ENCODE assay signal across 8 cellular contexts in the genomic region with DNA sequence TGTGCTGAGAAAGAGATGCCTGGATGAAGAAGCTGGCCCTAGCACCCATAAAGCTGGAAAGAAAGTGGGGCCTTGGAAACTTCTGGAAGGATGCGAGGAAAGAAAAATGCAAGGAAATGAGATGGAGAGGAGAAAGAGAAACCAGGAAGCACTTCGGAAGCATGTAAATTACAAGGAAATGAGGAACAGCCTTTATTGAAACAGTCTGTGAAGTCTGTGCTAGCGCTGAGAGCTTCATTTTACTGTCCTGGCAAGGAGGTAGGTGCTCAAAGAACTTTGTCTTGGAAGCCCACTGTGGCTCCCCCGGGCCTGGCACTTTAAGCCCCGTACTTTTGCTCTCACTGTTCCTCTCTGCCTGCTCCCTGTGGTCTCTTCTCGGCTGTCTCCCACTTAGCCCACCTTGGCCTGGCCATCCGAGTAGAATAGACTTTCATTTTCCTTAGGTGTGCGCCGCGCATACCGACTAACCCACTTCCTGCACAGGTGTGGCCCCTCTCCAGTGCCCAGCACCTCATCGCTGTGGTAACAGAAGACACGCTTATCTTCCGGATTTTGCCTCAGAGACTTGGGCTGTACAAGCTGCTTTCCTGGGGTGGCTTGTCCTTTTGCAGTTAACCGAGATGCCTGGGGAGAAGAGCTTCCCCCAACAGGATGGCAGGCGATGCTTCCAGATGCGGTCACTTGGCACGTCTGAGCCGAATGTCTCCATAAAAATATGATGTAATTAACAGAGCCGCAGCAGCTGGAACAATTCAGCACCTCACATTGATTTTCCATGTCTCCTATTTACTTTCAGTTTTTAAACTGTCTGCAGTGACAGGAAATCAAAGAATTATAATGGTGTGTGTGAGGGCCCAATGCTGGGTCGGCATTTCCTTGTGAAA.
DNase-seq lines count a peak whose midpoint lies in the region; ATAC-seq, FAIRE-seq and TF ChIP-seq lines count a peak whose summit lies in the region.

No MANE protein-coding gene starts in this region.

- peaks cover 8% of the 10 kb centered on the region for H3K4me1 Mint-ChIP-seq in activated CD4-positive, alpha-beta T cell treated with anti-CD3 and anti-CD28 coated beads, Interleukin-2, amount 10 ng/mL, durations not matched to agents 24 days and 14 days
- peaks cover 18% of the 10 kb centered on the region for H3K4me1 Mint-ChIP-seq in stimulated activated naive CD8-positive, alpha-beta T cell treated with anti-CD3 and anti-CD28 coated beads, Interleukin-15, Interleukin-2, amounts not matched to agents 100 ng/mL and 50 ng/mL, for 24 hours (ENCODE audit: low read depth)

- intact Hi-C loops in activated CD4-positive, alpha-beta T cell treated with anti-CD3 and anti-CD28 coated beads, Interleukin-2, amount 10 ng/mL, durations not matched to agents 24 days and 14 days (cut with micrococcal nuclease) = no loop called here
- intact Hi-C loops in left cardiac atrium (cut with DNase I) = loop anchor here (5.0 to 10.0 kb wide), 2 partner anchors 33 to 65 kb away; no protein-coding TSS in a partner anchor

- H3K27ac Mint-ChIP-seq in activated CD4-positive, alpha-beta T cell treated with anti-CD3 and anti-CD28 coated beads, Interleukin-2, amount 10 ng/mL, durations not matched to agents 24 days and 14 days = peak overlapping the region; percentile 56
- peak overlapping the region; percentile 65 for H3K27ac Mint-ChIP-seq in stimulated activated naive CD8-positive, alpha-beta T cell treated with anti-CD3 and anti-CD28 coated beads, Interleukin-15, Interleukin-2, amounts not matched to agents 100 ng/mL and 50 ng/mL, for 24 hours

- ATAC-seq in HG03280 (IDR thresholded peaks at IDR 0.05; ENCODE audit: unreplicated experiment) = peak; percentile 72
- ATAC-seq in left cardiac atrium = peak; percentile 41 to 50

- no peak for TF ChIP-seq POLR2A in H54 (IDR thresholded peaks at IDR 0.05; ENCODE audit: low read depth, low read length)

- FAIRE-seq in H54 (lab: Jason Lieb, UNC) = no peak

- H3K4me3 Mint-ChIP-seq in activated CD4-positive, alpha-beta T cell treated with anti-CD3 and anti-CD28 coated beads, Interleukin-2, amount 10 ng/mL, durations not matched to agents 24 days and 14 days = peak overlapping the region; percentile 82
- H3K4me3 Mint-ChIP-seq in stimulated activated naive CD8-positive, alpha-beta T cell treated with anti-CD3 and anti-CD28 coated beads, Interleukin-15, Interleukin-2, amounts not matched to agents 100 ng/mL and 50 ng/mL, for 24 hours = peak overlapping the region; percentile 78

- peak; percentile 36 for DNase-seq in NCI-H510A treated with DMSO at 0.1 percent for 48 hours (lab: John Stamatoyannopoulos, UW)
- no peak for DNase-seq in NCI-H510A (lab: John Stamatoyannopoulos, UW)
- peak; percentile 80 for DNase-seq in activated CD4-positive, alpha-beta T cell treated with anti-CD3 and anti-CD28 coated beads, Interleukin-2, amount 10 ng/mL, durations not matched to agents 24 days and 14 days
- DNase-seq in left cardiac atrium = peak; percentile 56
- DNase-seq in H54 (ENCODE audit: insufficient read length, low spot score) = no peak
- no peak for DNase-seq in inferior parietal cortex (ENCODE audit: extremely low spot score)

- H3K9me3 Mint-ChIP-seq in activated CD4-positive, alpha-beta T cell treated with anti-CD3 and anti-CD28 coated beads, Interleukin-2, amount 10 ng/mL, durations not matched to agents 24 days and 14 days = no peaks in the 10 kb centered on the region
- H3K9me3 Mint-ChIP-seq in stimulated activated naive CD8-positive, alpha-beta T cell treated with anti-CD3 and anti-CD28 coated beads, Interleukin-15, Interleukin-2, amounts not matched to agents 100 ng/mL and 50 ng/mL, for 24 hours = no peaks in the 10 kb centered on the region

- no peaks in the 10 kb centered on the region for H3K36me3 Mint-ChIP-seq in activated CD4-positive, alpha-beta T cell treated with anti-CD3 and anti-CD28 coated beads, Interleukin-2, amount 10 ng/mL, durations not matched to agents 24 days and 14 days (ENCODE audit: low read depth)
- H3K36me3 Mint-ChIP-seq in stimulated activated naive CD8-positive, alpha-beta T cell treated with anti-CD3 and anti-CD28 coated beads, Interleukin-15, Interleukin-2, amounts not matched to agents 100 ng/mL and 50 ng/mL, for 24 hours (ENCODE audit: low read depth) = no peaks in the 10 kb centered on the region

- H3K27me3 Mint-ChIP-seq in activated CD4-positive, alpha-beta T cell treated with anti-CD3 and anti-CD28 coated beads, Interleukin-2, amount 10 ng/mL, durations not matched to agents 24 days and 14 days = peaks cover 5% of the 10 kb centered on the region
- H3K27me3 Mint-ChIP-seq in stimulated activated naive CD8-positive, alpha-beta T cell treated with anti-CD3 and anti-CD28 coated beads, Interleukin-15, Interleukin-2, amounts not matched to agents 100 ng/mL and 50 ng/mL, for 24 hours = peaks cover 12% of the 10 kb centered on the region

Comparison
In these comparisons a context has a peak if more than half of its experiments do, and no peak if none do; other contexts are left out.
1. DNase-seq: peak in NCI-H510A treated with DMSO at 0.1 percent for 48 hours (single experiment), activated CD4-positive, alpha-beta T cell treated with anti-CD3 and anti-CD28 coated beads, Interleukin-2, amount 10 ng/mL, durations not matched to agents 24 days and 14 days (single experiment) and left cardiac atrium (single experiment); none in NCI-H510A (single experiment), H54 (single experiment) and inferior parietal cortex (single experiment).